In the genomic region with DNA sequence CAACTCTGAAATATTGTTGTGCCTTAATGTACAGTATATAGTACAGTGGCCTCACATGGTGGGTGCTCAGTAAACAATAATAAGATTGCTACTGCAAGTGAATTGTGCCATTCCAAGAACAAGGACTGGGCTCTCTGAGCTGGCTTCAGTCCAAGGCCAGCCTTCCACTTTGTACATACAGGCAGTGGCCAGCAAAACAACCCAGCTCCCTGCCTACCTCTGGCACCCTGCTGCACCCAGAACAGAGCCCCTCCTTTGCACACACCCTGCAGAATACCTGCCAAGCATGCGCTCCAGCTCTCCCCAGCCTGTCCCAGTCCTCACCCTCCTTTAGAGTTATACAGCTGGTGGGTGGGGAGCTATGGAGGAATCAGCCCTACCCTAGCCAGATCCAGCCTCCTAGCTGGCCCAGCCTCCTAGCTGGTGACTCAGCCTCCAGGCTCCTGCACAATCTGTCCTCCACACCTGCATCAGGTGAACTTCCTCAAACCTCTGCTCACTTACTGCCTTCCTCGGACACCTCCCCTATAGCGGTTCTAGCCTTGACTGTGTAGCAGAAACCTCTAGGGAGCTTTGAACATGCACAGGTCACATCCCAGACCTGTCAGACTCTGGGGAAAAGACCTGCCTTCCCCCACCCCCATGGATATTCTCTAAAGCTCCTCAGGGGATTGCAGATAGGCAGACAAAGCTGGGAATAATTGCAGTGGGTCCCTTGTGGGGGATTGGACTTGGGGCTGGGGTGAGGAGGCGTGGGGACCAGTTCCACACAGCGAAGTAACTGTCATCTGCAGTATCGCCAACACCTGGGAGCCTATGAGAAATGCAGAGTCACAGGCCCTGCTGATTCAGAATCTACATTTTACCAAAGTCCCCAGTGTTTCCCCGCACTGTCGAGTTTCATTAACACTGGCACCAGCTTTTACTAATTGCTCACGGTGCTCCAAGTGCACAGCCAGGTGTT, we compare ENCODE assay signal across 8 cellular contexts. TPM values are rescaled to one million over a fixed set of nuclear protein-coding genes. Genes with fewer than 3 reads are reported as not detected.
DNase-seq lines count a peak whose midpoint lies in the region; ATAC-seq, FAIRE-seq and TF ChIP-seq lines count a peak whose summit lies in the region.

No MANE protein-coding gene starts in this region.

- peaks cover 31% of the 10 kb centered on the region for H3K4me1 Mint-ChIP-seq in neural crest cell

- peak; percentile 87 for FAIRE-seq in GM12891 (lab: Jason Lieb, UNC)

- no peak for DNase-seq in GM12891 (ENCODE audit: insufficient read length, low spot score)
- peak; percentile 95 for DNase-seq in NCI-H2196 treated with DMSO at 0.1 percent for 48 hours (lab: John Stamatoyannopoulos, UW; ENCODE audit: unreplicated experiment)
- peak in 8 of 10 donors; percentile 53 to 77 (median 64) for DNase-seq in dorsolateral prefrontal cortex
- DNase-seq in neural crest cell (ENCODE audit: low read depth, low spot score), result no peak
- no peak for DNase-seq in T1000 (lab: John Stamatoyannopoulos, UW)
- DNase-seq in stimulated activated CD4-positive, alpha-beta T cell treated with anti-CD3 and anti-CD28 coated beads, Interleukin-2, amount 100 ng/mL, for 24 hours, result no peak
- no peak for DNase-seq in stimulated activated CD4-positive, alpha-beta T cell treated with anti-CD3 and anti-CD28 coated beads, Interleukin-12 subunit alpha, Interleukin-12 subunit beta, amount 100 ng/mL, for 4 hours

- H3K4me3 Mint-ChIP-seq in neural crest cell, result peak overlapping the region; percentile 80

- ATAC-seq in HG02571 (IDR thresholded peaks at IDR 0.05; ENCODE audit: unreplicated experiment), result no peak

- H3K9me3 Mint-ChIP-seq in neural crest cell, result no peaks in the 10 kb centered on the region

- H3K27me3 Mint-ChIP-seq in neural crest cell (ENCODE audit: low read depth), result peaks cover 31% of the 10 kb centered on the region

- peak overlapping the region; percentile 35 to 99 (median 92) for H3K27ac ChIP-seq in dorsolateral prefrontal cortex

- intact Hi-C loops in dorsolateral prefrontal cortex (cut with DNase I), result loop anchor here in 1 of 2 donors (1.0 kb wide), 1 partner anchor 25 kb away; a partner anchor contains a TSS

- no peak for TF ChIP-seq CTCF in dorsolateral prefrontal cortex (IDR thresholded peaks at IDR 0.05 in 54 of 56, conservative IDR thresholded peaks at IDR 0.05 in 2 of 56; ENCODE audit: low read depth in 1 of 56, partially characterized antibody in 56 of 56)
- no peak for TF ChIP-seq CTCF in neural crest cell (conservative IDR thresholded peaks at IDR 0.05)

- no peaks in the 10 kb centered on the region for H3K36me3 Mint-ChIP-seq in neural crest cell (ENCODE audit: low read depth)

- H3K27ac Mint-ChIP-seq in neural crest cell (ENCODE audit: unreplicated experiment), result no peak overlapping the region

- no peak for TF ChIP-seq POLR2A in GM12891 (IDR thresholded peaks at IDR 0.05; ENCODE audit: low read depth, low read length)

- H3K4me3 ChIP-seq in dorsolateral prefrontal cortex, result peak overlapping the region in 50 of 59 donors; percentile 46 to 83 (median 64)

- H3K27me3 ChIP-seq in dorsolateral prefrontal cortex, result no peaks in the 10 kb centered on the region

TF ChIP-seq in GM12891, 5 proteins besides CTCF, POLR2A, EP300 and RAD21:
- no peak for TF ChIP-seq TAF1 (IDR thresholded peaks at IDR 0.05; ENCODE audit: low read depth, low read length)
- TF ChIP-seq POU2F2 (IDR thresholded peaks at IDR 0.05; ENCODE audit: low read depth, low read length), result no peak
- TF ChIP-seq SPI1 (IDR thresholded peaks at IDR 0.05; ENCODE audit: low read depth, low read length), result no peak
- no peak for TF ChIP-seq POLR2AphosphoS5 (IDR thresholded peaks at IDR 0.05; ENCODE audit: low read depth, low read length)
- TF ChIP-seq PAX5 (IDR thresholded peaks at IDR 0.05; ENCODE audit: insufficient read depth, low read length, severe bottlenecking), result no peak

RNA-seq across cellular contexts. Expression of a gene that starts 17.9 kb away (rescaled TPM):
- not detected for polyA plus RNA-seq in GM12891 (2012; ENCODE audit: low read depth, missing spikeins)
- 100 to 1,000 TPM in 1 of 120 experiments, 10 to 100 TPM in 119; 19.6 to 100 (median 62.4) TPM for total RNA-seq in dorsolateral prefrontal cortex
- 5.6 and 5.9 TPM in 2 replicates for total RNA-seq in neural crest cell

RNA-seq across cellular contexts. Expression of a gene that starts 25.6 kb away (rescaled TPM):
- polyA plus RNA-seq in GM12891 (2012; ENCODE audit: low read depth, missing spikeins), result 6.4 TPM
- total RNA-seq in dorsolateral prefrontal cortex, result 100 to 1,000 TPM in 30 of 120 experiments, 10 to 100 TPM in 90; 63.6 to 149 (median 93.0) TPM
- total RNA-seq in neural crest cell, result 28.7 and 29.8 TPM in 2 replicates

RNA-seq across cellular contexts. Expression of a gene that starts 57.9 kb away (rescaled TPM):
- polyA plus RNA-seq in GM12891 (2012; ENCODE audit: low read depth, missing spikeins), result 0.04 TPM
- total RNA-seq in dorsolateral prefrontal cortex, result 100 to 1,000 TPM in 1 of 120 experiments, 10 to 100 TPM in 119; 19.9 to 103 (median 62.0) TPM
- total RNA-seq in neural crest cell, result 0.59 and 0.91 TPM in 2 replicates

Comparison
In these comparisons a context has a peak if more than half of its experiments do, and no peak if none do; other contexts are left out.
1. DNase-seq: peak in NCI-H2196 treated with DMSO at 0.1 percent for 48 hours (single experiment) and dorsolateral prefrontal cortex (8 of 10); none in GM12891 (single experiment), neural crest cell (single experiment), T1000 (single experiment), stimulated activated CD4-positive, alpha-beta T cell treated with anti-CD3 and anti-CD28 coated beads, Interleukin-2, amount 100 ng/mL, for 24 hours (0 of 2) and stimulated activated CD4-positive, alpha-beta T cell treated with anti-CD3 and anti-CD28 coated beads, Interleukin-12 subunit alpha, Interleukin-12 subunit beta, amount 100 ng/mL, for 4 hours (single experiment).
2. RNA of a gene that starts 57.9 kb away (total RNA-seq): 19.9 to 103 TPM in dorsolateral prefrontal cortex; 0.59 to 0.91 TPM in neural crest cell; every median in the first group is over 10 times any median in the second.